ENCODE assay signal across 15 cellular contexts in genomic region chr21:39316062-39316461, GRCh38. TPM values are rescaled to one million over a fixed set of nuclear protein-coding genes. Genes with fewer than 3 reads are reported as not detected.
DNase-seq lines count a peak whose midpoint lies in the region; ATAC-seq, FAIRE-seq and TF ChIP-seq lines count a peak whose summit lies in the region.
"Had no signal": no experiment of that assay in that cellular context is flagged by ENCODE, and none has a peak within 500 bp of the region (broad histone marks: within the 10 kb centered on the region; RNA-seq: fewer than 3 reads in every experiment).

No MANE protein-coding gene starts in this region.

- no peaks in the 10 kb centered on the region for H3K9me3 Mint-ChIP-seq in activated naive CD8-positive, alpha-beta T cell (ENCODE audit: low read depth)
- no peaks in the 10 kb centered on the region for H3K9me3 Mint-ChIP-seq in activated naive CD8-positive, alpha-beta T cell treated with anti-CD3 and anti-CD28 coated beads for 36 hours
- no peaks in the 10 kb centered on the region for H3K9me3 Mint-ChIP-seq in stimulated activated naive B cell treated with anti-CD40 and anti-IgM and Interleukin-4, amounts not matched to agents 10 μg/mL and 1 μg/mL and 100 μg/mL, for 72 hours

- H3K4me1 Mint-ChIP-seq in activated naive CD8-positive, alpha-beta T cell (ENCODE audit: low read depth) = peaks cover 31% of the 10 kb centered on the region
- H3K4me1 Mint-ChIP-seq in activated naive CD8-positive, alpha-beta T cell treated with anti-CD3 and anti-CD28 coated beads for 36 hours = peaks cover 26% of the 10 kb centered on the region
- H3K4me1 Mint-ChIP-seq in stimulated activated naive B cell treated with anti-CD40 and anti-IgM and Interleukin-4, amounts not matched to agents 10 μg/mL and 1 μg/mL and 100 μg/mL, for 72 hours = peaks cover 30 to 58% of the 10 kb centered on the region in 2 donors

- no peaks in the 10 kb centered on the region for H3K27me3 Mint-ChIP-seq in activated naive CD8-positive, alpha-beta T cell
- H3K27me3 Mint-ChIP-seq in activated naive CD8-positive, alpha-beta T cell treated with anti-CD3 and anti-CD28 coated beads for 36 hours = no peaks in the 10 kb centered on the region
- no peaks in the 10 kb centered on the region for H3K27me3 Mint-ChIP-seq in stimulated activated naive B cell treated with anti-CD40 and anti-IgM and Interleukin-4, amounts not matched to agents 10 μg/mL and 1 μg/mL and 100 μg/mL, for 72 hours

- H3K4me3 ChIP-seq in OCI-LY1 (ENCODE audit: low read depth, low read length, poor library complexity, severe bottlenecking) = no peak overlapping the region
- no peak overlapping the region for H3K4me3 ChIP-seq in effector memory CD4-positive, alpha-beta T cell (ENCODE audit: insufficient read depth, low read depth, low read length, poor library complexity, severe bottlenecking)
- no peak overlapping the region for H3K4me3 ChIP-seq in kidney (ENCODE audit: low read length in 2 of 2)
- H3K4me3 ChIP-seq: heart left ventricle, pancreas had no signal

- DNase-seq in activated naive CD8-positive, alpha-beta T cell treated with anti-CD3 and anti-CD28 coated beads for 36 hours = no peak
- no peak for DNase-seq in effector memory CD4-positive, alpha-beta T cell
- DNase-seq in stimulated activated naive B cell treated with anti-CD40 and anti-IgM and Interleukin-4, amounts not matched to agents 10 μg/mL and 1 μg/mL and 100 μg/mL, for 72 hours = no peak
- no peak for DNase-seq in kidney
- no peak for DNase-seq in cerebellar cortex (ENCODE audit: low spot score)
- DNase-seq: activated CD8-positive, alpha-beta memory T cell treated with anti-CD3 and anti-CD28 coated beads for 24 hours; aorta; effector CD8-positive, alpha-beta T cell; heart left ventricle; NCI-H2171; pancreas; stimulated activated naive CD4-positive, alpha-beta T cell had no signal

- H3F3A ChIP-seq in OCI-LY1 (ENCODE audit: insufficient read depth, low read length) = peaks cover 21% of the 10 kb centered on the region

- peak overlapping the region; percentile 41; the same call in 1 of the 2 replicates for H3K4me2 ChIP-seq in OCI-LY1 (ENCODE audit: low read length)

- no peaks in the 10 kb centered on the region for H3K27me3 ChIP-seq in OCI-LY1 (ENCODE audit: insufficient read depth, low read length)
- H3K27me3 ChIP-seq in effector memory CD4-positive, alpha-beta T cell (replicated peaks; ENCODE audit: control insufficient read depth, insufficient read depth, low read length, poor library complexity, severe bottlenecking) = no peaks in the 10 kb centered on the region
- H3K27me3 ChIP-seq: heart left ventricle, pancreas had no signal

- H3K9ac ChIP-seq in OCI-LY1 (ENCODE audit: low read length) (peak overlapping the region; percentile 24; the same call in 1 of the 2 replicates), kidney (ENCODE audit: low read length in 2 of 2) (no peak overlapping the region)

- no peaks in the 10 kb centered on the region for H4K20me1 ChIP-seq in OCI-LY1 (ENCODE audit: insufficient read depth, low read length)

- H3K36me3 ChIP-seq in OCI-LY1 (ENCODE audit: insufficient read depth, low read length) (peaks cover 11% of the 10 kb centered on the region), kidney (ENCODE audit: control insufficient read depth in 1 of 2, insufficient read depth in 2 of 2, low read length in 2 of 2) (no peaks in the 10 kb centered on the region)
- no peaks in the 10 kb centered on the region for H3K36me3 ChIP-seq in effector memory CD4-positive, alpha-beta T cell (ENCODE audit: control insufficient read depth, insufficient read depth, low read length)
- H3K36me3 ChIP-seq: pancreas had no signal

- peaks cover 2% of the 10 kb centered on the region for H3K36me3 Mint-ChIP-seq in activated naive CD8-positive, alpha-beta T cell
- H3K36me3 Mint-ChIP-seq in activated naive CD8-positive, alpha-beta T cell treated with anti-CD3 and anti-CD28 coated beads for 36 hours = peaks cover 7% of the 10 kb centered on the region
- H3K36me3 Mint-ChIP-seq in stimulated activated naive B cell treated with anti-CD40 and anti-IgM and Interleukin-4, amounts not matched to agents 10 μg/mL and 1 μg/mL and 100 μg/mL, for 72 hours = peaks cover 0 to 13% of the 10 kb centered on the region in 2 donors

- H3K27ac ChIP-seq in OCI-LY1 (ENCODE audit: low read depth, low read length, poor library complexity, severe bottlenecking) (peak overlapping the region; percentile 95), kidney (ENCODE audit: low read depth in 2 of 2, low read length in 2 of 2) (no peak overlapping the region)
- H3K27ac ChIP-seq in effector memory CD4-positive, alpha-beta T cell (ENCODE audit: insufficient read depth, low read length, poor library complexity, severe bottlenecking) = peak overlapping the region; percentile 10
- H3K27ac ChIP-seq: pancreas had no signal

- no peak overlapping the region for H2AFZ ChIP-seq in OCI-LY1 (ENCODE audit: low read length)

- no peak for ATAC-seq in stimulated activated naive B cell treated with anti-CD40 and anti-IgM and Interleukin-4, amounts not matched to agents 10 μg/mL and 1 μg/mL and 100 μg/mL, for 72 hours (replicated peaks)
- no peak for ATAC-seq in HG03135 (IDR thresholded peaks at IDR 0.05; ENCODE audit: unreplicated experiment)
- ATAC-seq: heart left ventricle, pancreas had no signal

- peak overlapping the region; percentile 66 for H3K4me3 Mint-ChIP-seq in activated naive CD8-positive, alpha-beta T cell
- no peak overlapping the region for H3K4me3 Mint-ChIP-seq in activated naive CD8-positive, alpha-beta T cell treated with anti-CD3 and anti-CD28 coated beads for 36 hours
- no peak overlapping the region for H3K4me3 Mint-ChIP-seq in stimulated activated naive B cell treated with anti-CD40 and anti-IgM and Interleukin-4, amounts not matched to agents 10 μg/mL and 1 μg/mL and 100 μg/mL, for 72 hours

- intact Hi-C loops in kidney (cut with DNase I) = no loop called here

- FAIRE-seq in kidney (lab: Jason Lieb, UNC) = no peak
- FAIRE-seq: pancreas had no signal

- H3K9me3 ChIP-seq in OCI-LY1 (ENCODE audit: low read length) (no peaks in the 10 kb centered on the region), kidney (ENCODE audit: control insufficient read depth in 1 of 2, low read length in 2 of 2) (no peaks in the 10 kb centered on the region)
- no peaks in the 10 kb centered on the region for H3K9me3 ChIP-seq in effector memory CD4-positive, alpha-beta T cell (ENCODE audit: control insufficient read depth, low read length)
- H3K9me3 ChIP-seq: heart left ventricle, pancreas had no signal

- H3K79me2 ChIP-seq in OCI-LY1 (ENCODE audit: insufficient read depth, low read length) = peaks cover 12% of the 10 kb centered on the region

- no peaks in the 10 kb centered on the region for H3K9me2 ChIP-seq in OCI-LY1 (ENCODE audit: low read depth, low read length)

- TF ChIP-seq CTCF in OCI-LY1 (IDR thresholded peaks at IDR 0.05; ENCODE audit: low read length) (no peak), kidney (IDR thresholded peaks at IDR 0.05; ENCODE audit: borderline replicate concordance, extremely low read depth, insufficient read depth) (no peak)

- peak overlapping the region; percentile 35 for H3K27ac Mint-ChIP-seq in activated naive CD8-positive, alpha-beta T cell
- H3K27ac Mint-ChIP-seq in activated naive CD8-positive, alpha-beta T cell treated with anti-CD3 and anti-CD28 coated beads for 36 hours = no peak overlapping the region
- peak overlapping the region; percentile 2 for H3K27ac Mint-ChIP-seq in stimulated activated naive B cell treated with anti-CD40 and anti-IgM and Interleukin-4, amounts not matched to agents 10 μg/mL and 1 μg/mL and 100 μg/mL, for 72 hours

- H3K4me1 ChIP-seq in OCI-LY1 (ENCODE audit: insufficient read depth, low read length, severe bottlenecking) (peaks cover 74% of the 10 kb centered on the region), kidney (ENCODE audit: control insufficient read depth in 1 of 2, insufficient read depth in 1 of 2, low read depth in 1 of 2, low read length in 2 of 2) (peaks cover 9 to 18% of the 10 kb centered on the region in 2 donors)
- peaks cover 16% of the 10 kb centered on the region for H3K4me1 ChIP-seq in effector memory CD4-positive, alpha-beta T cell (ENCODE audit: control insufficient read depth, insufficient read depth, low read length, poor library complexity, severe bottlenecking)

RNA-seq across cellular contexts. Expression of gene BRWD1, which starts 2.6 kb away (rescaled TPM):
- total RNA-seq in activated naive CD8-positive, alpha-beta T cell treated with anti-CD3 and anti-CD28 coated beads for 36 hours = 10 to 100 TPM; 16.5 to 18.2 TPM
- total RNA-seq in kidney = 43.9 TPM
- 9.1 TPM for polyA plus RNA-seq in kidney (ENCODE audit: insufficient read depth, low read depth, low replicate concordance)

RNA-seq across cellular contexts. Expression of gene HMGN1, which starts 32.8 kb away (rescaled TPM):
- total RNA-seq in activated naive CD8-positive, alpha-beta T cell treated with anti-CD3 and anti-CD28 coated beads for 36 hours = 100 to 1,000 TPM; 432 to 501 TPM
- 205 TPM for total RNA-seq in kidney
- 174 TPM for polyA plus RNA-seq in kidney (ENCODE audit: insufficient read depth, low read depth, low replicate concordance)

Comparison
In these comparisons a context has a peak if more than half of its experiments do, and no peak if none do; other contexts are left out.
1. H3K27ac ChIP-seq: peak in OCI-LY1 (single experiment) and effector memory CD4-positive, alpha-beta T cell (single experiment); none in kidney (0 of 2).